ENCODE assay signal across 9 cellular contexts in genomic region chr15:31264534-31265089, GRCh38.
DNase-seq lines count a peak whose midpoint lies in the region; ATAC-seq and TF ChIP-seq lines count a peak whose summit lies in the region.
"Had no signal": no experiment of that assay in that cellular context is flagged by ENCODE, and none has a peak within 500 bp of the region (broad histone marks: within the 10 kb centered on the region; RNA-seq: fewer than 3 reads in every experiment).

No MANE protein-coding gene starts in this region.

- ATAC-seq in heart right ventricle: no peak
- ATAC-seq in left ventricle myocardium superior: no peak
- ATAC-seq in activated T-helper 17 cell treated with anti-CD3 and anti-CD28 coated beads, Interleukin-2, amount 50 U/mL, for 72 hours (replicated peaks): peak; percentile 8
- ATAC-seq in lower lobe of right lung: peak in 1 of 2 donors; percentile 4
- no peak for ATAC-seq in HG03432 (IDR thresholded peaks at IDR 0.05; ENCODE audit: unreplicated experiment)
- ATAC-seq in HG03354 (IDR thresholded peaks at IDR 0.05; ENCODE audit: poor library complexity, severe bottlenecking, unreplicated experiment): no peak

- no peaks in the 10 kb centered on the region for H3K9me3 ChIP-seq in heart right ventricle
- H3K9me3 ChIP-seq in lower lobe of right lung: no peaks in the 10 kb centered on the region
- H3K9me3 ChIP-seq: uterus had no signal

- no peaks in the 10 kb centered on the region for H3K27me3 Mint-ChIP-seq in activated T-helper 17 cell treated with anti-CD3 and anti-CD28 coated beads, Interleukin-2, amount 50 U/mL, for 72 hours
- no peaks in the 10 kb centered on the region for H3K27me3 Mint-ChIP-seq in type B pancreatic cell

- H3K36me3 ChIP-seq in heart right ventricle (no peaks in the 10 kb centered on the region), lower lobe of right lung (no peaks in the 10 kb centered on the region)
- H3K36me3 ChIP-seq: uterus had no signal

- no peaks in the 10 kb centered on the region for H3K36me3 Mint-ChIP-seq in activated T-helper 17 cell treated with anti-CD3 and anti-CD28 coated beads, Interleukin-2, amount 50 U/mL, for 72 hours (ENCODE audit: low read depth)
- no peaks in the 10 kb centered on the region for H3K36me3 Mint-ChIP-seq in type B pancreatic cell

- H3K27me3 ChIP-seq in heart right ventricle (no peaks in the 10 kb centered on the region), lower lobe of right lung (ENCODE audit: low read depth) (no peaks in the 10 kb centered on the region)
- H3K27me3 ChIP-seq: uterus had no signal

- DNase-seq in heart right ventricle: peak in 1 of 2 donors; percentile 3
- DNase-seq in left ventricle myocardium superior: no peak
- no peak for DNase-seq in lower lobe of right lung
- DNase-seq in type B pancreatic cell (ENCODE audit: extremely low spot score, unreplicated experiment): peak; percentile 29
- DNase-seq in NCI-H1105 treated with DMSO at 0.1 percent for 48 hours (lab: John Stamatoyannopoulos, UW): no peak

- H3K27ac Mint-ChIP-seq in activated T-helper 17 cell treated with anti-CD3 and anti-CD28 coated beads, Interleukin-2, amount 50 U/mL, for 72 hours: peak overlapping the region; percentile 81
- no peak overlapping the region for H3K27ac Mint-ChIP-seq in type B pancreatic cell

- 90 to 94% methylated on average over 6 of the region's 6 CpGs for WGBS in heart right ventricle, 2 donors

- no peak for TF ChIP-seq CTCF in heart right ventricle (IDR thresholded peaks at IDR 0.05)
- no peak for TF ChIP-seq CTCF in lower lobe of right lung (IDR thresholded peaks at IDR 0.05)
- TF ChIP-seq CTCF in type B pancreatic cell (conservative IDR thresholded peaks at IDR 0.05): no peak

- H3K4me1 ChIP-seq in heart right ventricle (peaks cover 0 to 86% (median 19%) of the 10 kb centered on the region in 9 donors), lower lobe of right lung (peaks cover 45% of the 10 kb centered on the region)
- H3K4me1 ChIP-seq: uterus had no signal

- H3K4me1 Mint-ChIP-seq in activated T-helper 17 cell treated with anti-CD3 and anti-CD28 coated beads, Interleukin-2, amount 50 U/mL, for 72 hours: peaks cover 46% of the 10 kb centered on the region
- H3K4me1 Mint-ChIP-seq in type B pancreatic cell (ENCODE audit: unreplicated experiment): no peaks in the 10 kb centered on the region

- H3K4me3 Mint-ChIP-seq in activated T-helper 17 cell treated with anti-CD3 and anti-CD28 coated beads, Interleukin-2, amount 50 U/mL, for 72 hours: peak overlapping the region; percentile 67
- H3K4me3 Mint-ChIP-seq in type B pancreatic cell: no peak overlapping the region

- H3K9me3 Mint-ChIP-seq in activated T-helper 17 cell treated with anti-CD3 and anti-CD28 coated beads, Interleukin-2, amount 50 U/mL, for 72 hours: no peaks in the 10 kb centered on the region
- no peaks in the 10 kb centered on the region for H3K9me3 Mint-ChIP-seq in type B pancreatic cell

- H3K27ac ChIP-seq in heart right ventricle (peak overlapping the region in 6 of 10 donors; percentile 14 to 91 (median 55)), lower lobe of right lung (peak overlapping the region; percentile 86)
- H3K27ac ChIP-seq: uterus had no signal

- intact Hi-C loops in heart right ventricle (cut with DNase I): loop anchor here in 2 of 10 donors (5.0 kb wide), 2 partner anchors 47 to 843 kb away; no protein-coding TSS in a partner anchor
- intact Hi-C loops in left ventricle myocardium superior (cut with micrococcal nuclease): no loop called here
- intact Hi-C loops in lower lobe of right lung (cut with DNase I): no loop called here

- no peak overlapping the region for H3K4me3 ChIP-seq in heart right ventricle
- H3K4me3 ChIP-seq in lower lobe of right lung: no peak overlapping the region
- H3K4me3 ChIP-seq: uterus had no signal
